21 cellular contexts compared by ENCODE assay signal in genomic region chr19:6213266-6213595, GRCh38.
DNase-seq lines count a peak whose midpoint lies in the region; TF ChIP-seq lines count a peak whose summit lies in the region.
"Had no signal": no experiment of that assay in that cellular context is flagged by ENCODE, and none has a peak within 500 bp of the region (broad histone marks: within the 10 kb centered on the region; RNA-seq: fewer than 3 reads in every experiment).

No MANE protein-coding gene starts in this region.

- TF ChIP-seq CTCF in coronary artery (IDR thresholded peaks at IDR 0.05) (no peak), osteoblast (IDR thresholded peaks at IDR 0.05; ENCODE audit: extremely low read depth, low read depth, low read length) (no peak), breast epithelium (IDR thresholded peaks at IDR 0.05) (no peak)

- DNase-seq in 8988T (peak; percentile 14), AG08396 (ENCODE audit: low spot score) (peak; percentile 9), coronary artery (ENCODE audit: low spot score) (peak; percentile 62), osteoblast (ENCODE audit: insufficient read length, low spot score, missing footprints) (peak; percentile 87), occipital lobe (lab: John Stamatoyannopoulos, UW) (no peak), breast epithelium (ENCODE audit: low spot score in 2 of 2) (no peak), MG63 (no peak)
- DNase-seq: ACHN; CD8-positive, alpha-beta T cell; DND-41; MV-4-11; NCI-H1694; NCI-H2081; NCI-H2171; NCI-H345; NCI-H524; NCI-H82; SHP77 had no signal

- H3K4me1 ChIP-seq in osteoblast (ENCODE audit: insufficient read depth, low read length) (no peaks in the 10 kb centered on the region), breast epithelium (no peaks in the 10 kb centered on the region)

- intact Hi-C loops in breast epithelium (cut with DNase I; ENCODE audit: low total_unique reads) = no loop called here

- H3K79me2 ChIP-seq in osteoblast (ENCODE audit: insufficient read depth, low read length) = peaks cover 3% of the 10 kb centered on the region

- peaks cover 7% of the 10 kb centered on the region for H4K20me1 ChIP-seq in osteoblast (ENCODE audit: insufficient read depth, low read length)

- no peak overlapping the region for H3K4me2 ChIP-seq in osteoblast (ENCODE audit: insufficient read depth, low read length)
- H3K4me2 ChIP-seq: BLaER1 treated with 17β-estradiol and CSF1 and Interleukin-3, amounts not matched to agents 10 nM and 100 nM; GM23338 had no signal

- no peaks in the 10 kb centered on the region for H3K27me3 ChIP-seq in osteoblast (ENCODE audit: insufficient read depth, low read length)
- H3K27me3 ChIP-seq in breast epithelium = no peaks in the 10 kb centered on the region
- H3K27me3 ChIP-seq in MG63 = no peaks in the 10 kb centered on the region
- H3K27me3 ChIP-seq: BLaER1 treated with 17β-estradiol and CSF1 and Interleukin-3, amounts not matched to agents 10 nM and 100 nM; Peyer's patch had no signal

- H3K27ac ChIP-seq in coronary artery = no peak overlapping the region
- no peak overlapping the region for H3K27ac ChIP-seq in osteoblast (ENCODE audit: low read depth, low read length)
- H3K27ac ChIP-seq in breast epithelium = no peak overlapping the region
- H3K27ac ChIP-seq: BLaER1 treated with 17β-estradiol and CSF1 and Interleukin-3, amounts not matched to agents 10 nM and 100 nM; Peyer's patch had no signal

- TF ChIP-seq POLR2A in breast epithelium (IDR thresholded peaks at IDR 0.05) = no peak

- H2AFZ ChIP-seq in osteoblast (ENCODE audit: low read length) = no peak overlapping the region
- H2AFZ ChIP-seq: GM23338 had no signal

- H3K36me3 ChIP-seq in osteoblast (ENCODE audit: insufficient read depth, low read length) (peaks cover 3% of the 10 kb centered on the region), breast epithelium (peaks cover 7% of the 10 kb centered on the region), MG63 (no peaks in the 10 kb centered on the region; the same call in 1 of the 2 replicates)

- H3K4me3 ChIP-seq in coronary artery (no peak overlapping the region), osteoblast (ENCODE audit: insufficient read depth, low read length) (no peak overlapping the region), breast epithelium (no peak overlapping the region), MG63 (no peak overlapping the region)
- H3K4me3 ChIP-seq: BLaER1 treated with 17β-estradiol and CSF1 and Interleukin-3, amounts not matched to agents 10 nM and 100 nM; GM23338; Peyer's patch had no signal

- H3K9me3 ChIP-seq in osteoblast (ENCODE audit: low read depth, low read length) (no peaks in the 10 kb centered on the region), breast epithelium (no peaks in the 10 kb centered on the region), MG63 (no peaks in the 10 kb centered on the region)
- H3K9me3 ChIP-seq: BLaER1 treated with 17β-estradiol and CSF1 and Interleukin-3, amounts not matched to agents 10 nM and 100 nM; Peyer's patch had no signal

Comparison
In these comparisons a context has a peak if more than half of its experiments do, and no peak if none do; other contexts are left out.
1. DNase-seq: peak in 8988T (single experiment), AG08396 (single experiment), coronary artery (single experiment) and osteoblast (single experiment); none in occipital lobe (single experiment), breast epithelium (0 of 2) and MG63 (single experiment).